Comparison of ENCODE assay signal across 21 cellular contexts in genomic region chr22:20000246-20001081, GRCh38. TPM values are rescaled to one million over a fixed set of nuclear protein-coding genes. Genes with fewer than 3 reads are reported as not detected.
DNase-seq lines count a peak whose midpoint lies in the region; ATAC-seq, FAIRE-seq and TF ChIP-seq lines count a peak whose summit lies in the region.
"Had no signal": no experiment of that assay in that cellular context is flagged by ENCODE, and none has a peak within 500 bp of the region (broad histone marks: within the 10 kb centered on the region; RNA-seq: fewer than 3 reads in every experiment).

No MANE protein-coding gene starts in this region.

- peak overlapping the region; percentile 55 to 93 (median 76) for H3K4me2 ChIP-seq in BLaER1 treated with 17β-estradiol and CSF1 and Interleukin-3, amounts not matched to agents 10 nM and 100 nM
- H3K4me2 ChIP-seq in K562 (ENCODE audit: insufficient read depth, low read length), result no peak overlapping the region
- no peak overlapping the region for H3K4me2 ChIP-seq in osteoblast (ENCODE audit: insufficient read depth, low read length)
- H3K4me2 ChIP-seq: PC-9 had no signal

- intact Hi-C loops in K562 (cut with micrococcal nuclease) (no loop called here), left ventricle myocardium superior (cut with micrococcal nuclease) (no loop called here), lower leg skin (cut with DNase I; ENCODE audit: low total_unique reads) (no loop called here)

- no peak overlapping the region for H2AFZ ChIP-seq in K562 (ENCODE audit: low read depth, low read length)
- no peak overlapping the region for H2AFZ ChIP-seq in osteoblast (ENCODE audit: low read length)
- H2AFZ ChIP-seq: GM23248, PC-9 had no signal

- in situ Hi-C loops in K562 (cut with MboI), result no loop called here

- H3K4me1 ChIP-seq in BLaER1 treated with 17β-estradiol and CSF1 and Interleukin-3, amounts not matched to agents 10 nM and 100 nM, result peaks cover 41 to 78% (median 73%) of the 10 kb centered on the region in 10 experiments
- H3K4me1 ChIP-seq in K562 (replicated peaks in 1 of 2; ENCODE audit: control insufficient read depth in 2 of 2, insufficient read depth in 2 of 2, low read length in 2 of 2) (peaks cover 16 to 53% of the 10 kb centered on the region in 2 experiments; a peak in 4 of 5 replicates), osteoblast (ENCODE audit: insufficient read depth, low read length) (peaks cover 18% of the 10 kb centered on the region)

- TF ChIP-seq EP300 in K562 (IDR thresholded peaks at IDR 0.05; ENCODE audit: low read length), result no peak

- peaks cover 5% of the 10 kb centered on the region for H3K9me1 ChIP-seq in K562 (ENCODE audit: control insufficient read depth, insufficient read depth, low read length)

- peaks cover 0 to 15% (median 0%) of the 10 kb centered on the region in 11 experiments; a peak in 2 of 22 replicates for H3K27me3 ChIP-seq in BLaER1 treated with 17β-estradiol and CSF1 and Interleukin-3, amounts not matched to agents 10 nM and 100 nM
- no peaks in the 10 kb centered on the region for H3K27me3 ChIP-seq in K562 (ENCODE audit: control insufficient read depth in 2 of 2, insufficient read depth in 2 of 2, low read length in 2 of 2)
- H3K27me3 ChIP-seq in osteoblast (ENCODE audit: insufficient read depth, low read length), result no peaks in the 10 kb centered on the region

- peak in 1 of 2 experiments; percentile 15; a peak in 1 of 4 replicates for TF ChIP-seq RAD21 in K562 (CRISPR knock-in tag; conservative IDR thresholded peaks at IDR 0.05 in 1 of 2, IDR thresholded peaks at IDR 0.05 in 1 of 2)

- H3K36me3 ChIP-seq in BLaER1 treated with 17β-estradiol and CSF1 and Interleukin-3, amounts not matched to agents 10 nM and 100 nM, result peaks cover 0 to 12% (median 0%) of the 10 kb centered on the region in 11 experiments; a peak in 3 of 22 replicates
- H3K36me3 ChIP-seq in K562 (ENCODE audit: control insufficient read depth, insufficient read depth, low read length) (peaks cover 8% of the 10 kb centered on the region; the same call in 1 of the 3 replicates), osteoblast (ENCODE audit: insufficient read depth, low read length) (no peaks in the 10 kb centered on the region)
- H3K36me3 ChIP-seq: brain microvascular endothelial cell had no signal

- H3K27ac ChIP-seq in BLaER1 treated with 17β-estradiol and CSF1 and Interleukin-3, amounts not matched to agents 10 nM and 100 nM, result peak overlapping the region in 2 of 11 experiments; percentile 28 to 35; a peak in 3 of 22 replicates
- H3K27ac ChIP-seq in K562 (ENCODE audit: extremely low read depth, low read depth, low read length), result no peak overlapping the region
- H3K27ac ChIP-seq in osteoblast (ENCODE audit: low read depth, low read length), result no peak overlapping the region
- H3K27ac ChIP-seq: brain microvascular endothelial cell, GM23248, PC-9 had no signal

- TF ChIP-seq CTCF in K562 (IDR thresholded peaks at IDR 0.05 in 2 of 3, conservative IDR thresholded peaks at IDR 0.05 in 1 of 3; ENCODE audit: insufficient read depth in 2 of 3, low read depth in 1 of 3, low read length in 3 of 3) (peak in 2 of 3 experiments; percentile 23 to 33; a peak in 2 of 6 replicates), osteoblast (IDR thresholded peaks at IDR 0.05; ENCODE audit: extremely low read depth, low read depth, low read length) (no peak), lower leg skin (IDR thresholded peaks at IDR 0.05) (no peak)

- FAIRE-seq in K562 (lab: Jason Lieb, UNC), result no peak
- FAIRE-seq: frontal cortex had no signal

- no peak overlapping the region for H3K4me3 ChIP-seq in BLaER1 treated with 17β-estradiol and CSF1 and Interleukin-3, amounts not matched to agents 10 nM and 100 nM
- H3K4me3 ChIP-seq in K562 (no peak overlapping the region), osteoblast (ENCODE audit: insufficient read depth, low read length) (no peak overlapping the region), lower leg skin (ENCODE audit: low read depth, poor library complexity, severe bottlenecking) (no peak overlapping the region)
- H3K4me3 ChIP-seq: GM23248, PC-9 had no signal

- POLR2A ChIA-PET in K562 (lab: Yijun Ruan, JAX), result interaction anchor here (0.5 to 1.8 kb wide), 4 partner anchors 21 to 448 kb away, joined by 3 to 10 read pairs (median 4); partner anchors contain the start of gene TANGO2

- DNase-seq in K562 (ENCODE audit: extremely low read depth in 1 of 4, low spot score in 3 of 4), result no peak
- DNase-seq in left ventricle myocardium superior, result peak; percentile 79
- peak; percentile 62 for DNase-seq in osteoblast (ENCODE audit: insufficient read length, low spot score, missing footprints)
- no peak for DNase-seq in lower leg skin (ENCODE audit: low spot score in 2 of 2)
- DNase-seq in NCI-H82 treated with DMSO at 0.1 percent for 48 hours (lab: John Stamatoyannopoulos, UW; ENCODE audit: unreplicated experiment), result no peak
- DNase-seq: activated CD4-positive, CD25-positive, alpha-beta regulatory T cell; activated naive CD4-positive, alpha-beta T cell; brain microvascular endothelial cell; Calu3; GM23248; kidney glomerular epithelial cell; naive B cell; NCI-H1105; NCI-H446 treated with DMSO at 0.1 percent for 48 hours; PC-9; stimulated activated naive CD4-positive, alpha-beta T cell; T-cell had no signal

- H4K20me1 ChIP-seq in BLaER1 treated with 17β-estradiol and CSF1 and Interleukin-3, amounts not matched to agents 10 nM and 100 nM, result peaks cover 0 to 11% (median 0%) of the 10 kb centered on the region in 11 experiments; a peak in 5 of 22 replicates
- H4K20me1 ChIP-seq in K562 (replicated peaks; ENCODE audit: control insufficient read depth, insufficient read depth, low read length), result peaks cover 26% of the 10 kb centered on the region; the same call in 1 of the 2 replicates
- H4K20me1 ChIP-seq in osteoblast (ENCODE audit: insufficient read depth, low read length), result no peaks in the 10 kb centered on the region

- BruUV-seq in K562 (replicated peaks; lab: Mats Ljungman, UMichigan), result no TSS peak

- CTCF ChIA-PET in K562 (lab: Yijun Ruan, JAX; ENCODE audit: low intra/inter-chr PET ratio), result no interaction called here

- ATAC-seq in K562 (no peak), left ventricle myocardium superior (peak; percentile 86), HG03378 (IDR thresholded peaks at IDR 0.05; ENCODE audit: unreplicated experiment) (no peak), GM21526 (IDR thresholded peaks at IDR 0.05; ENCODE audit: low FRiP score, unreplicated experiment) (no peak)
- ATAC-seq: T-cell had no signal

- 75% methylated on average over 14 of the region's 14 CpGs for WGBS in K562 (ENCODE audit: insufficient coverage, low coverage, missing lambda C conversion rate)
- WGBS in lower leg skin, 2 donors, result 89 to 90% methylated on average over 11 to 14 of the region's 14 CpGs

- peaks cover 16 to 27% (median 21%) of the 10 kb centered on the region in 11 experiments for H3K9me3 ChIP-seq in BLaER1 treated with 17β-estradiol and CSF1 and Interleukin-3, amounts not matched to agents 10 nM and 100 nM (replicated peaks in 1 of 11)
- peaks cover 19% of the 10 kb centered on the region for H3K9me3 ChIP-seq in K562 (replicated peaks; ENCODE audit: control insufficient read depth, insufficient read depth, low read depth, low read length)
- H3K9me3 ChIP-seq in osteoblast (ENCODE audit: low read depth, low read length), result no peaks in the 10 kb centered on the region

- peak overlapping the region in 3 of 11 experiments; percentile 32 to 49 (median 44); a peak in 3 of 22 replicates for H3K9ac ChIP-seq in BLaER1 treated with 17β-estradiol and CSF1 and Interleukin-3, amounts not matched to agents 10 nM and 100 nM
- H3K9ac ChIP-seq in K562 (ENCODE audit: insufficient read depth in 1 of 2, low read depth in 2 of 2, low read length in 2 of 2), result peak overlapping the region in 1 of 2 experiments; percentile 75; a peak in 2 of 4 replicates
- H3K9ac ChIP-seq: GM23248 had no signal

- TF ChIP-seq POLR2A in K562 (conservative IDR thresholded peaks at IDR 0.05), result no peak
- no peak for TF ChIP-seq POLR2A in lower leg skin (IDR thresholded peaks at IDR 0.05)

- H3K79me2 ChIP-seq in K562 (ENCODE audit: control insufficient read depth, insufficient read depth, low read length) (0 out of 3 replicates have a peak, but pooled peaks cover 2% of the 10 kb centered on the region), osteoblast (ENCODE audit: insufficient read depth, low read length) (no peaks in the 10 kb centered on the region)

RNA-seq across cellular contexts. Expression of gene ARVCF, which starts 16.2 kb away (rescaled TPM):
- total RNA-seq in K562 (2011; cell fraction: chromatin; rRNA removed; ENCODE audit: low replicate concordance), result 114 and 328 TPM in 2 replicates
- 214 and 270 TPM in 2 replicates for total RNA-seq in K562 (2011; cell fraction: nucleolus; rRNA removed)
- 106 and 131 TPM in 2 replicates for total RNA-seq in K562 (2011; cell fraction: nucleoplasm; rRNA removed)
- 49.3 and 54.2 TPM in 2 replicates for total RNA-seq in K562 (2014; rRNA removed)
- 2.2 and 4.5 TPM in 2 replicates for total RNA-seq in K562 (2014; rRNA removed; fragmentation: Illumina TruSeq; extraction: Trizol)
- total RNA-seq in K562 (2015; rRNA removed; fragmentation: Illumina TruSeq; extraction: Trizol), result 13.3 and 15.6 TPM in 2 replicates
- 46.5 and 50.6 TPM in 2 replicates for total RNA-seq in K562 (2021)
- 35.2 and 71.6 TPM in 2 replicates for polyA plus RNA-seq in K562 (2011; rRNA removed)
- 134 and 673 TPM in 2 replicates for polyA plus RNA-seq in K562 (2011; cell fraction: cytosol; rRNA removed)
- polyA plus RNA-seq in K562 (2011; cell fraction: nucleus; rRNA removed), result 407 and 424 TPM in 2 replicates
- polyA plus RNA-seq in K562 (2012), result 30.0 and 31.2 TPM in 2 replicates
- 8.0 and 15.9 TPM in 2 replicates for polyA plus RNA-seq in K562 (2014; fragmentation: Illumina TruSeq; extraction: Trizol)
- polyA plus RNA-seq in K562 (2014; fragmentation: Nextera tagmentation; extraction: Ambion mirVana), result under 1 TPM; 0.03 to 0.17 TPM
- polyA plus RNA-seq in K562 (2014; rRNA removed), result 42.5 and 97.4 TPM in 2 replicates
- polyA minus RNA-seq in K562 (2011; rRNA and poly(A)+ RNA removed), result 15.1 and 15.6 TPM in 2 replicates
- polyA minus RNA-seq in K562 (2011; cell fraction: cytosol; rRNA and poly(A)+ RNA removed), result 24.6 and 52.4 TPM in 2 replicates
- polyA minus RNA-seq in K562 (2011; cell fraction: nucleus; rRNA and poly(A)+ RNA removed), result 96.8 and 145 TPM in 2 replicates
- total RNA-seq in left ventricle myocardium superior, result 26.8 TPM
- 19.7 and 27.1 TPM in 2 replicates for total RNA-seq in osteoblast
- 10 to 100 TPM; 25.2 to 53.7 (median 38.1) TPM for total RNA-seq in lower leg skin

RNA-seq across cellular contexts. Expression of gene TANGO2, which starts 20.4 kb away (rescaled TPM):
- total RNA-seq in K562 (2011; cell fraction: chromatin; rRNA removed; ENCODE audit: low replicate concordance), result 160 and 395 TPM in 2 replicates
- 227 and 229 TPM in 2 replicates for total RNA-seq in K562 (2011; cell fraction: nucleolus; rRNA removed)
- 196 and 211 TPM in 2 replicates for total RNA-seq in K562 (2011; cell fraction: nucleoplasm; rRNA removed)
- total RNA-seq in K562 (2014; rRNA removed), result 70.1 and 95.8 TPM in 2 replicates
- total RNA-seq in K562 (2014; rRNA removed; fragmentation: Illumina TruSeq; extraction: Trizol), result 36.1 and 45.9 TPM in 2 replicates
- 55.8 and 57.2 TPM in 2 replicates for total RNA-seq in K562 (2015; rRNA removed; fragmentation: Illumina TruSeq; extraction: Trizol)
- 94.1 and 97.3 TPM in 2 replicates for total RNA-seq in K562 (2021)
- 94.9 and 115 TPM in 2 replicates for polyA plus RNA-seq in K562 (2011; rRNA removed)
- 157 and 209 TPM in 2 replicates for polyA plus RNA-seq in K562 (2011; cell fraction: cytosol; rRNA removed)
- polyA plus RNA-seq in K562 (2011; cell fraction: nucleus; rRNA removed), result 157 and 195 TPM in 2 replicates
- polyA plus RNA-seq in K562 (2012), result 68.2 and 73.0 TPM in 2 replicates
- polyA plus RNA-seq in K562 (2014; fragmentation: Illumina TruSeq; extraction: Trizol), result 88.3 and 89.4 TPM in 2 replicates
- 10 to 100 TPM; 15.5 to 17.5 TPM for polyA plus RNA-seq in K562 (2014; fragmentation: Nextera tagmentation; extraction: Ambion mirVana)
- 89.6 and 92.5 TPM in 2 replicates for polyA plus RNA-seq in K562 (2014; rRNA removed)
- polyA minus RNA-seq in K562 (2011; rRNA and poly(A)+ RNA removed), result 130 and 186 TPM in 2 replicates
- polyA minus RNA-seq in K562 (2011; cell fraction: cytosol; rRNA and poly(A)+ RNA removed), result 73.2 and 76.1 TPM in 2 replicates
- polyA minus RNA-seq in K562 (2011; cell fraction: nucleus; rRNA and poly(A)+ RNA removed), result 63.1 and 85.0 TPM in 2 replicates
- 71.5 TPM for total RNA-seq in left ventricle myocardium superior
- 41.8 and 43.8 TPM in 2 replicates for total RNA-seq in osteoblast
- total RNA-seq in lower leg skin, result 10 to 100 TPM; 12.4 to 36.1 (median 19.8) TPM

RNA-seq across cellular contexts. Expression of gene TXNRD2, which starts 58.8 kb away (rescaled TPM):
- 156 and 367 TPM in 2 replicates for total RNA-seq in K562 (2011; cell fraction: chromatin; rRNA removed; ENCODE audit: low replicate concordance)
- 176 and 216 TPM in 2 replicates for total RNA-seq in K562 (2011; cell fraction: nucleolus; rRNA removed)
- total RNA-seq in K562 (2011; cell fraction: nucleoplasm; rRNA removed), result 160 and 165 TPM in 2 replicates
- total RNA-seq in K562 (2014; rRNA removed) (49.4 and 60.7 TPM in 2 replicates), K562 (2014; rRNA removed; fragmentation: Illumina TruSeq; extraction: Trizol) (25.1 and 32.6 TPM in 2 replicates), K562 (2015; rRNA removed; fragmentation: Illumina TruSeq; extraction: Trizol) (45.9 and 50.4 TPM in 2 replicates), K562 (2021) (78.2 and 80.2 TPM in 2 replicates), left ventricle myocardium superior (42.4 TPM), osteoblast (19.5 and 21.5 TPM in 2 replicates), lower leg skin (10 to 100 TPM; 10.9 to 16.8 (median 15.2) TPM)
- polyA plus RNA-seq in K562 (2011; rRNA removed) (50.2 and 93.6 TPM in 2 replicates), K562 (2014; fragmentation: Illumina TruSeq; extraction: Trizol) (45.0 and 66.1 TPM in 2 replicates), K562 (2014; fragmentation: Nextera tagmentation; extraction: Ambion mirVana) (1 to 10 TPM; 3.3 to 4.4 TPM), K562 (2014; rRNA removed) (52.5 and 57.0 TPM in 2 replicates)
- polyA plus RNA-seq in K562 (2011; cell fraction: cytosol; rRNA removed), result 84.2 and 98.0 TPM in 2 replicates
- polyA plus RNA-seq in K562 (2011; cell fraction: nucleus; rRNA removed), result 148 and 181 TPM in 2 replicates
- polyA plus RNA-seq in K562 (2012), result 83.1 and 83.5 TPM in 2 replicates
- polyA minus RNA-seq in K562 (2011; rRNA and poly(A)+ RNA removed), result 44.4 and 47.5 TPM in 2 replicates
- 55.3 and 75.6 TPM in 2 replicates for polyA minus RNA-seq in K562 (2011; cell fraction: cytosol; rRNA and poly(A)+ RNA removed)
- polyA minus RNA-seq in K562 (2011; cell fraction: nucleus; rRNA and poly(A)+ RNA removed), result 57.4 and 103 TPM in 2 replicates

RNA-seq across cellular contexts. Expression of gene COMT, which starts 58.9 kb away (rescaled TPM):
- total RNA-seq in K562 (2011; cell fraction: chromatin; rRNA removed; ENCODE audit: low replicate concordance), result 125 and 360 TPM in 2 replicates
- 500 and 649 TPM in 2 replicates for total RNA-seq in K562 (2011; cell fraction: nucleolus; rRNA removed)
- 301 and 358 TPM in 2 replicates for total RNA-seq in K562 (2011; cell fraction: nucleoplasm; rRNA removed)
- total RNA-seq in K562 (2014; rRNA removed) (334 and 497 TPM in 2 replicates), K562 (2014; rRNA removed; fragmentation: Illumina TruSeq; extraction: Trizol) (29.4 and 46.3 TPM in 2 replicates), K562 (2015; rRNA removed; fragmentation: Illumina TruSeq; extraction: Trizol) (155 and 156 TPM in 2 replicates), K562 (2021) (348 and 351 TPM in 2 replicates), left ventricle myocardium superior (83.4 TPM), osteoblast (220 and 288 TPM in 2 replicates), lower leg skin (100 to 1,000 TPM; 224 to 306 (median 272) TPM)
- polyA plus RNA-seq in K562 (2011; rRNA removed) (185 and 498 TPM in 2 replicates), K562 (2014; fragmentation: Illumina TruSeq; extraction: Trizol) (108 and 305 TPM in 2 replicates), K562 (2014; fragmentation: Nextera tagmentation; extraction: Ambion mirVana) (10 to 100 TPM; 12.5 to 39.6 TPM), K562 (2014; rRNA removed) (263 and 317 TPM in 2 replicates)
- 652 and 657 TPM in 2 replicates for polyA plus RNA-seq in K562 (2011; cell fraction: cytosol; rRNA removed)
- polyA plus RNA-seq in K562 (2011; cell fraction: nucleus; rRNA removed), result 321 and 432 TPM in 2 replicates
- polyA plus RNA-seq in K562 (2012), result 279 and 699 TPM in 2 replicates
- 92.9 and 123 TPM in 2 replicates for polyA minus RNA-seq in K562 (2011; rRNA and poly(A)+ RNA removed)
- 148 and 344 TPM in 2 replicates for polyA minus RNA-seq in K562 (2011; cell fraction: cytosol; rRNA and poly(A)+ RNA removed)
- polyA minus RNA-seq in K562 (2011; cell fraction: nucleus; rRNA and poly(A)+ RNA removed), result 63.8 and 154 TPM in 2 replicates

Comparison
In these comparisons a context has a peak if more than half of its experiments do, and no peak if none do; other contexts are left out.
1. H3K4me2 ChIP-seq: peak in BLaER1 treated with 17β-estradiol and CSF1 and Interleukin-3, amounts not matched to agents 10 nM and 100 nM (11 of 11); none in K562 (single experiment) and osteoblast (single experiment).
2. DNase-seq: peak in left ventricle myocardium superior (single experiment) and osteoblast (single experiment); none in K562 (0 of 4), lower leg skin (0 of 2) and NCI-H82 treated with DMSO at 0.1 percent for 48 hours (single experiment).
3. CTCF ChIP-seq: peak in K562 (2 of 3); none in osteoblast (single experiment) and lower leg skin (0 of 3).